ENCODE assay signal across 22 cellular contexts in the genomic region with DNA sequence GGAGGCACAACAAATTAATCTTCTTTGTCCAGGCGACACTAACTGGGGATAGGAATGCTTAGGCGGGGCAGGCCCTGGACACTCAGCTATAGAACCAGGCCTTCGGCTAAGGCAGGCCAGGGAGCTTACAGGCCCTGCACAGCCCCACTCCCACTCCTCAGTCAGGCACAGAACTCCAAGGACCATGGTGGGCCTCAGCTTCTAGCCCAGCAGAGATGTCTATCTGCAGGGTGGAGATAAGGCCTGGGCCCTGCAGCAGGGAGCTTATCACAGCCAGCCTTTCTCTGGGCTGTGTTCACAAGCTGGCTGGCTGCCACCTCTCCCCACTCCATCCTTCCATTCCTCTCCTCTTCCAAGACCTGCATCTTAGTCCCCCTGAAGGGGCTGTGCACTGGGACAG.
DNase-seq lines count a peak whose midpoint lies in the region; ATAC-seq and TF ChIP-seq lines count a peak whose summit lies in the region.
"Had no signal": no experiment of that assay in that cellular context is flagged by ENCODE, and none has a peak within 500 bp of the region (broad histone marks: within the 10 kb centered on the region; RNA-seq: fewer than 3 reads in every experiment).

No MANE protein-coding gene starts in this region.

- no peak overlapping the region for H3K4me3 ChIP-seq in SK-N-SH (ENCODE audit: low read depth in 2 of 2, low read length in 1 of 2)
- H3K4me3 ChIP-seq in dorsolateral prefrontal cortex = no peak overlapping the region
- no peak overlapping the region for H3K4me3 ChIP-seq in neural progenitor cell
- H3K4me3 ChIP-seq: BLaER1 treated with 17β-estradiol and CSF1 and Interleukin-3, amounts not matched to agents 10 nM and 100 nM; SJSA1 had no signal

- H3K4me1 Mint-ChIP-seq in mesothelial cell of epicardium (peaks cover 59% of the 10 kb centered on the region), neural progenitor cell (peaks cover 3% of the 10 kb centered on the region)

- H3K4me1 ChIP-seq in SK-N-SH (ENCODE audit: control insufficient read depth in 1 of 2, insufficient read depth in 2 of 2, low read depth in 1 of 2, low read length in 1 of 2) (peaks cover 0 to 33% of the 10 kb centered on the region in 2 experiments; a peak in 2 of 4 replicates), neural progenitor cell (no peaks in the 10 kb centered on the region)
- H3K4me1 ChIP-seq: SJSA1 had no signal

- H3K9ac ChIP-seq in SK-N-SH = no peak overlapping the region
- no peak overlapping the region for H3K9ac ChIP-seq in neural progenitor cell
- H3K9ac ChIP-seq: BLaER1 treated with 17β-estradiol and CSF1 and Interleukin-3, amounts not matched to agents 10 nM and 100 nM had no signal

- H4K20me1 ChIP-seq in SK-N-SH (ENCODE audit: insufficient read depth) = no peaks in the 10 kb centered on the region
- H4K20me1 ChIP-seq in neural progenitor cell (ENCODE audit: low read depth) = no peaks in the 10 kb centered on the region
- H4K20me1 ChIP-seq: BLaER1 treated with 17β-estradiol and CSF1 and Interleukin-3, amounts not matched to agents 10 nM and 100 nM had no signal

- H3K27me3 ChIP-seq in SK-N-SH (ENCODE audit: insufficient read depth) = no peaks in the 10 kb centered on the region
- H3K27me3 ChIP-seq in dorsolateral prefrontal cortex = peaks cover 0 to 5% (median 0%) of the 10 kb centered on the region in 45 donors
- H3K27me3 ChIP-seq in neural progenitor cell = peaks cover 31% of the 10 kb centered on the region
- H3K27me3 ChIP-seq: BLaER1 treated with 17β-estradiol and CSF1 and Interleukin-3, amounts not matched to agents 10 nM and 100 nM had no signal

- H3K9me3 Mint-ChIP-seq in mesothelial cell of epicardium (no peaks in the 10 kb centered on the region), neural progenitor cell (no peaks in the 10 kb centered on the region)
- H3K9me3 Mint-ChIP-seq: CD4-positive, alpha-beta T cell had no signal

- H3K27ac Mint-ChIP-seq in mesothelial cell of epicardium (peak overlapping the region; percentile 19), neural progenitor cell (no peak overlapping the region)
- H3K27ac Mint-ChIP-seq: CD4-positive, alpha-beta T cell had no signal

- peak in 1 of 2 experiments; percentile 79; a peak in 2 of 4 replicates for TF ChIP-seq EP300 in SK-N-SH (IDR thresholded peaks at IDR 0.05; ENCODE audit: borderline replicate concordance in 1 of 2, low read depth in 1 of 2, low read length in 1 of 2)

- ATAC-seq in SK-N-SH treated with all-trans-retinoic acid at 6 μM for 48 hours = no peak
- ATAC-seq: HCT116, HepG2 had no signal

- H3K9me2 ChIP-seq in SK-N-SH = no peaks in the 10 kb centered on the region

- H3K27ac ChIP-seq in SK-N-SH (ENCODE audit: low read depth in 2 of 2, low read length in 1 of 2) (no peak overlapping the region; a peak in 1 of 4 replicates), VCaP (peak overlapping the region; percentile 41; the same call in 1 of the 2 replicates), dorsolateral prefrontal cortex (no peak overlapping the region), neural progenitor cell (no peak overlapping the region)
- H3K27ac ChIP-seq: BLaER1 treated with 17β-estradiol and CSF1 and Interleukin-3, amounts not matched to agents 10 nM and 100 nM; SJSA1 had no signal

- DNase-seq in SK-N-SH (peak; percentile 72), OCI-M1 (lab: John Stamatoyannopoulos, UW) (peak; percentile 37), mesothelial cell of epicardium (ENCODE audit: low spot score in 2 of 2, unreplicated experiment in 2 of 2) (no peak), dorsolateral prefrontal cortex (no peak), neural progenitor cell (ENCODE audit: low spot score) (no peak)
- no peak for DNase-seq in activated effector memory CD4-positive, alpha-beta T cell treated with anti-CD3 and anti-CD28 coated beads, Interleukin-2, amount 50 U/mL, for 16 hours
- DNase-seq: Caco-2; CD4-positive, alpha-beta T cell; Kasumi-1; MV-4-11; NCI-H2029; NCI-H446; NCI-H524 treated with DMSO at 0.1 percent for 48 hours; NCI-H774; Right ventricle myocardium superior; RPMI8226 had no signal

- H3K79me2 ChIP-seq in SK-N-SH (ENCODE audit: insufficient read depth) (no peaks in the 10 kb centered on the region), neural progenitor cell (ENCODE audit: low read depth) (no peaks in the 10 kb centered on the region)

- TF ChIP-seq RAD21 in SK-N-SH (IDR thresholded peaks at IDR 0.05; ENCODE audit: low read length) = peak; percentile 24

- no peak overlapping the region for H3K4me2 ChIP-seq in SK-N-SH
- no peak overlapping the region for H3K4me2 ChIP-seq in neural progenitor cell
- H3K4me2 ChIP-seq: BLaER1 treated with 17β-estradiol and CSF1 and Interleukin-3, amounts not matched to agents 10 nM and 100 nM had no signal

- intact Hi-C loops in dorsolateral prefrontal cortex (cut with DNase I) = no loop called here

- POLR2A ChIA-PET in SK-N-SH (lab: Yijun Ruan, JAX) = interaction anchor here (0.9 kb wide), 1 partner anchor 241 kb away, joined by 3 read pairs; no protein-coding TSS in a partner anchor

- no peaks in the 10 kb centered on the region for H3K36me3 Mint-ChIP-seq in mesothelial cell of epicardium
- no peaks in the 10 kb centered on the region for H3K36me3 Mint-ChIP-seq in neural progenitor cell

- H2AFZ ChIP-seq in SK-N-SH (ENCODE audit: low read depth) (no peak overlapping the region), neural progenitor cell (replicated peaks) (no peak overlapping the region)

- H3F3A ChIP-seq in SK-N-SH (replicated peaks; ENCODE audit: insufficient read depth) (no peaks in the 10 kb centered on the region), neural progenitor cell (ENCODE audit: low read depth) (no peaks in the 10 kb centered on the region)

- H3K27me3 Mint-ChIP-seq in mesothelial cell of epicardium (ENCODE audit: low read depth) (peaks cover 34% of the 10 kb centered on the region), neural progenitor cell (ENCODE audit: insufficient read depth, low read depth) (peaks cover 8% of the 10 kb centered on the region)

- CTCF ChIA-PET in SK-N-SH (lab: Yijun Ruan, JAX) = interaction anchor here (0.8 to 4.3 kb wide), 11 partner anchors 8 to 473 kb away, joined by 3 to 33 read pairs (median 4); no protein-coding TSS in a partner anchor

- 37% methylated on average over 3 of the region's 3 CpGs for WGBS in SK-N-SH (ENCODE audit: low lambda C conversion rate)

- no peak for TF ChIP-seq CTCF in SK-N-SH (IDR thresholded peaks at IDR 0.05)
- TF ChIP-seq CTCF in VCaP (conservative IDR thresholded peaks at IDR 0.05) = no peak
- no peak for TF ChIP-seq CTCF in mesothelial cell of epicardium (IDR thresholded peaks at IDR 0.05; ENCODE audit: unreplicated experiment)
- no peak for TF ChIP-seq CTCF in dorsolateral prefrontal cortex (IDR thresholded peaks at IDR 0.05 in 54 of 56, conservative IDR thresholded peaks at IDR 0.05 in 2 of 56; ENCODE audit: low read depth in 1 of 56, partially characterized antibody in 56 of 56)
- TF ChIP-seq CTCF in neural progenitor cell (IDR thresholded peaks at IDR 0.05) = no peak

- H3K4me3 Mint-ChIP-seq in mesothelial cell of epicardium (no peak overlapping the region), neural progenitor cell (no peak overlapping the region)
- H3K4me3 Mint-ChIP-seq: CD4-positive, alpha-beta T cell had no signal

- no peaks in the 10 kb centered on the region for H3K36me3 ChIP-seq in SK-N-SH (replicated peaks in 1 of 2; ENCODE audit: control insufficient read depth in 1 of 2, insufficient read depth in 2 of 2, low read length in 1 of 2)
- H3K36me3 ChIP-seq in neural progenitor cell = no peaks in the 10 kb centered on the region
- H3K36me3 ChIP-seq: BLaER1 treated with 17β-estradiol and CSF1 and Interleukin-3, amounts not matched to agents 10 nM and 100 nM; SJSA1 had no signal

- H3K9me3 ChIP-seq in SK-N-SH (no peaks in the 10 kb centered on the region), neural progenitor cell (ENCODE audit: low read depth) (no peaks in the 10 kb centered on the region)
- H3K9me3 ChIP-seq: BLaER1 treated with 17β-estradiol and CSF1 and Interleukin-3, amounts not matched to agents 10 nM and 100 nM; Caco-2; SJSA1 had no signal

TF ChIP-seq in SK-N-SH, 30 proteins besides CTCF, POLR2A, EP300 and RAD21:
- TF ChIP-seq JUND (IDR thresholded peaks at IDR 0.05) (no peak), GATA2 (CRISPR knock-in tag; IDR thresholded peaks at IDR 0.05) (peak; percentile 100), RCOR1 (IDR thresholded peaks at IDR 0.05; ENCODE audit: low read length) (peak; percentile 75; the same call in 1 of the 2 replicates), FOXJ3 (CRISPR knock-in tag; IDR thresholded peaks at IDR 0.05) (peak; percentile 75; the same call in 1 of the 2 replicates), CHD2 (IDR thresholded peaks at IDR 0.05; ENCODE audit: low read length, partially characterized antibody) (peak; percentile 81)

TF ChIP-seq in SK-N-SH treated with all-trans-retinoic acid at 6 μM for 48 hours, 23 proteins besides CTCF, POLR2A, EP300 and RAD21 (continues in another document):
- TF ChIP-seq SNAI2 (CRISPR knock-in tag; IDR thresholded peaks at IDR 0.05) (no peak), ESRRG (CRISPR knock-in tag; IDR thresholded peaks at IDR 0.05) (no peak), TOX (CRISPR knock-in tag; IDR thresholded peaks at IDR 0.05; ENCODE audit: borderline replicate concordance) (no peak), ZNF70 (CRISPR knock-in tag; IDR thresholded peaks at IDR 0.05) (no peak)
- TF ChIP-seq, protein P1, sequence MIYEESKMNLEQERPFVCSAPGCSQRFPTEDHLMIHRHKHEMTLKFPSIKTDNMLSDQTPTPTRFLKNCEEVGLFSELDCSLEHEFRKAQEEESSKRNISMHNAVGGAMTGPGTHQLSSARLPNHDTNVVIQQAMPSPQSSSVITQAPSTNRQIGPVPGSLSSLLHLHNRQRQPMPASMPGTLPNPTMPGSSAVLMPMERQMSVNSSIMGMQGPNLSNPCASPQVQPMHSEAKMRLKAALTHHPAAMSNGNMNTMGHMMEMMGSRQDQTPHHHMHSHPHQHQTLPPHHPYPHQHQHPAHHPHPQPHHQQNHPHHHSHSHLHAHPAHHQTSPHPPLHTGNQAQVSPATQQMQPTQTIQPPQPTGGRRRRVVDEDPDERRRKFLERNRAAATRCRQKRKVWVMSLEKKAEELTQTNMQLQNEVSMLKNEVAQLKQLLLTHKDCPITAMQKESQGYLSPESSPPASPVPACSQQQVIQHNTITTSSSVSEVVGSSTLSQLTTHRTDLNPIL (CRISPR knock-in tag; IDR thresholded peaks at IDR 0.05; ENCODE audit: low read depth) = no peak

Comparison
In these comparisons a context has a peak if more than half of its experiments do, and no peak if none do; other contexts are left out.
1. DNase-seq: peak in SK-N-SH (single experiment) and OCI-M1 (single experiment); none in mesothelial cell of epicardium (0 of 2), dorsolateral prefrontal cortex (0 of 10), neural progenitor cell (single experiment) and activated effector memory CD4-positive, alpha-beta T cell treated with anti-CD3 and anti-CD28 coated beads, Interleukin-2, amount 50 U/mL, for 16 hours (single experiment).